9 cellular contexts compared by ENCODE assay signal in the genomic region with DNA sequence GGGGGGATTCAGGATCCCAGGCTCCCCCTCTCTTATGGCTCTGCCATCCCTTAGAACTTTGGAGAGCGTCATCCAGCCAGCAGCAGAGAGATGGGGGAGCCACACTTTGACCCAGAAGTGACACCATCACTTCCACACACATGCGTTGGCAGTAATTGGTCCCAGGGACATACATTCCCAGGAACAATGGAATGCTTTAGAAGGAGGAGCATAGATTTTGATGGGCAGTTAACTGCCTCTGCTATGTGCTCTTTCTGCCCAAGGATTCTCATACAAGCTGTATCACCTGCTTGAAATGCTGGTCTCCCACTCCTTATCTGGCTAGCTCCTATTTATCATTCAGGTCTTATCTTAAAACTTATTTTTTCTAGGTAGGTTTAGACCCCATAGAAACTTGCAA.
"Had no signal": no experiment of that assay in that cellular context is flagged by ENCODE, and none has a peak within 500 bp of the region (broad histone marks: within the 10 kb centered on the region; RNA-seq: fewer than 3 reads in every experiment).

No MANE protein-coding gene starts in this region.

- H3K4me3 ChIP-seq: GM23248, HAP-1 had no signal

- H3K9me3 ChIP-seq: HAP-1 had no signal

- H3K9ac ChIP-seq: GM23248 had no signal

- H3K27ac ChIP-seq: GM23248, HL-60 had no signal

- ATAC-seq: HCT116, HepG2 had no signal

- H3K4me1 ChIP-seq: HAP-1 had no signal

- DNase-seq: GM23248, GOT3, H7, HFFc6, KBM-7 had no signal

- H3K36me3 ChIP-seq: HAP-1 had no signal
